17 cellular contexts compared by ENCODE assay signal in the genomic region with DNA sequence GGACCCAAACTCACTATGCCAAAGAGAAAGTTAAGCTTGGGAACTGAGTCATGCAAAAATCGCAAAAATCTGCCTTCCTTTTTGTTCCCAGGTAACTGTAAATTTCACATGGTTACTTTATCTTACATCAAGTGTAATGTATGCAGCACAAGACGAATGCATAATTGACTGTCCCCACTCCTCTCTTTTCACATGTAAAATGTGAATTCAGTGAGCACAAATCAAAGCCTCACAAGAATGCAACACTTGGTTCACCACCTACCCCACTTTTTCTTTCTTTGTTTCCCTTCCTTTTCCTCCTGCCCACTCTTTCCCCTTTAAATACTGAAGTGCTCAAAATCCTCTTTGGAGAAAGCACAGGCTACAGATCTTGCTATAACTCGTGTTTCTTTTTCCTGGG.
"Had no signal": no experiment of that assay in that cellular context is flagged by ENCODE, and none has a peak within 500 bp of the region (broad histone marks: within the 10 kb centered on the region; RNA-seq: fewer than 3 reads in every experiment).

No MANE protein-coding gene starts in this region.

- H3K4me3 Mint-ChIP-seq: naive thymus-derived CD8-positive, alpha-beta T cell; stimulated activated naive B cell treated with anti-CD40 and anti-IgM and Interleukin-4, amounts not matched to agents 10 μg/mL and 1 μg/mL and 100 μg/mL, for 72 hours; stimulated activated naive CD8-positive, alpha-beta T cell treated with anti-CD3 and anti-CD28 coated beads, Interleukin-15, amount 100 ng/mL, for 72 hours had no signal

- H3K27ac Mint-ChIP-seq: naive thymus-derived CD8-positive, alpha-beta T cell; stimulated activated naive B cell treated with anti-CD40 and anti-IgM and Interleukin-4, amounts not matched to agents 10 μg/mL and 1 μg/mL and 100 μg/mL, for 72 hours; stimulated activated naive CD8-positive, alpha-beta T cell treated with anti-CD3 and anti-CD28 coated beads, Interleukin-15, amount 100 ng/mL, for 72 hours had no signal

- H3K27me3 ChIP-seq: esophagus squamous epithelium, gastroesophageal sphincter, right atrium auricular region, sigmoid colon, testis, tibial nerve had no signal

- ATAC-seq: gastroesophageal sphincter; naive thymus-derived CD8-positive, alpha-beta T cell; stimulated activated naive B cell treated with anti-CD40 and anti-IgM and Interleukin-4, amounts not matched to agents 10 μg/mL and 1 μg/mL and 100 μg/mL, for 72 hours; stimulated activated naive CD8-positive, alpha-beta T cell treated with anti-CD3 and anti-CD28 coated beads, Interleukin-15, amount 100 ng/mL, for 72 hours had no signal

- H3K27ac ChIP-seq: epithelial cell of prostate, esophagus squamous epithelium, gastroesophageal sphincter, right atrium auricular region, sigmoid colon, skin epidermis, testis, tibial nerve had no signal

- H3K4me3 ChIP-seq: esophagus squamous epithelium, gastroesophageal sphincter, right atrium auricular region, sigmoid colon, skin epidermis, testis, tibial nerve had no signal

- H3K36me3 Mint-ChIP-seq: naive thymus-derived CD8-positive, alpha-beta T cell; stimulated activated naive B cell treated with anti-CD40 and anti-IgM and Interleukin-4, amounts not matched to agents 10 μg/mL and 1 μg/mL and 100 μg/mL, for 72 hours had no signal

- H3K4me1 Mint-ChIP-seq: stimulated activated naive CD8-positive, alpha-beta T cell treated with anti-CD3 and anti-CD28 coated beads, Interleukin-15, amount 100 ng/mL, for 72 hours had no signal

- H3K9me3 Mint-ChIP-seq: stimulated activated naive CD8-positive, alpha-beta T cell treated with anti-CD3 and anti-CD28 coated beads, Interleukin-15, amount 100 ng/mL, for 72 hours had no signal

- H3K4me1 ChIP-seq: esophagus squamous epithelium, gastroesophageal sphincter, right atrium auricular region, sigmoid colon, testis, tibial nerve had no signal

- H3K36me3 ChIP-seq: esophagus squamous epithelium, gastroesophageal sphincter, right atrium auricular region, sigmoid colon, tibial nerve had no signal

- H3K9me3 ChIP-seq: esophagus squamous epithelium, gastroesophageal sphincter, right atrium auricular region, sigmoid colon, testis, tibial nerve had no signal

- DNase-seq: effector memory CD4-positive, alpha-beta T cell; esophagus squamous epithelium; foreskin fibroblast; glutamatergic neuron; kidney glomerular epithelial cell; naive thymus-derived CD8-positive, alpha-beta T cell; sigmoid colon; stimulated activated CD4-positive, alpha-beta T cell treated with anti-CD3 and anti-CD28 coated beads, Interleukin-2, amount 100 ng/mL, for 24 hours; stimulated activated CD4-positive, alpha-beta T cell treated with anti-CD3 and anti-CD28 coated beads, Interleukin-4, amount 100 ng/mL, for 4 hours; stimulated activated naive B cell treated with anti-CD40 and anti-IgM and Interleukin-4, amounts not matched to agents 10 μg/mL and 1 μg/mL and 100 μg/mL, for 72 hours; stimulated activated naive CD8-positive, alpha-beta T cell treated with anti-CD3 and anti-CD28 coated beads, Interleukin-15, amount 100 ng/mL, for 72 hours; testis had no signal
